In genomic region chr6:87656857-87657256, GRCh38 we compare ENCODE assay signal across 1 cellular context.
TF ChIP-seq lines count a peak whose summit lies in the region.

No MANE protein-coding gene starts in this region.

TF ChIP-seq in HepG2, 621 proteins besides CTCF, POLR2A, EP300 and RAD21 (continued from another document):
- no peak for TF ChIP-seq ZHX2 (IDR thresholded peaks at IDR 0.05; ENCODE audit: low read depth)
- TF ChIP-seq ZHX2 (CRISPR knock-in tag; IDR thresholded peaks at IDR 0.05; ENCODE audit: borderline replicate concordance): no peak
- no peak for TF ChIP-seq NCOA5 (CRISPR knock-in tag; IDR thresholded peaks at IDR 0.05)
- TF ChIP-seq TMF1 (CRISPR knock-in tag; IDR thresholded peaks at IDR 0.05; ENCODE audit: low read depth): no peak
- TF ChIP-seq CHD4 (IDR thresholded peaks at IDR 0.05; ENCODE audit: borderline replicate concordance, low read length): no peak
- no peak for TF ChIP-seq NBN (conservative IDR thresholded peaks at IDR 0.05)
- no peak for TF ChIP-seq ZNF7 (CRISPR knock-in tag; IDR thresholded peaks at IDR 0.05)
- no peak for TF ChIP-seq LCORL (IDR thresholded peaks at IDR 0.05)
- TF ChIP-seq LCORL (CRISPR knock-in tag; IDR thresholded peaks at IDR 0.05): no peak
- TF ChIP-seq HOXD1 (CRISPR knock-in tag; IDR thresholded peaks at IDR 0.05): no peak
- no peak for TF ChIP-seq ZHX1 (CRISPR knock-in tag; IDR thresholded peaks at IDR 0.05; ENCODE audit: low read depth)
- no peak for TF ChIP-seq GFI1 (CRISPR knock-in tag; IDR thresholded peaks at IDR 0.05; ENCODE audit: borderline replicate concordance)
- TF ChIP-seq ZNF282 (IDR thresholded peaks at IDR 0.05; ENCODE audit: partially characterized antibody): no peak
